25 cellular contexts compared by ENCODE assay signal in genomic region chr4:90103991-90104390, GRCh38. TPM values are rescaled to one million over a fixed set of nuclear protein-coding genes. Genes with fewer than 3 reads are reported as not detected.
DNase-seq lines count a peak whose midpoint lies in the region; ATAC-seq, FAIRE-seq and TF ChIP-seq lines count a peak whose summit lies in the region.
"Had no signal": no experiment of that assay in that cellular context is flagged by ENCODE, and none has a peak within 500 bp of the region (broad histone marks: within the 10 kb centered on the region; RNA-seq: fewer than 3 reads in every experiment).

No MANE protein-coding gene starts in this region.

- H3K27ac ChIP-seq in OCI-LY3 (ENCODE audit: low read length) (no peak overlapping the region), H1 (ENCODE audit: low read depth, low read length) (no peak overlapping the region), trophoblast cell (ENCODE audit: low read depth, low read length) (no peak overlapping the region)
- H3K27ac ChIP-seq: A549, BLaER1 had no signal

- no peak overlapping the region for H3K23ac ChIP-seq in H1 (ENCODE audit: insufficient read length)
- no peak overlapping the region for H3K23ac ChIP-seq in trophoblast cell (ENCODE audit: low read length)

- no peaks in the 10 kb centered on the region for H4K20me1 ChIP-seq in OCI-LY3 (ENCODE audit: insufficient read depth, low read length)
- H4K20me1 ChIP-seq in H1 (replicated peaks in 1 of 2; ENCODE audit: control insufficient read depth in 1 of 2, insufficient read depth in 2 of 2, low read length in 2 of 2) = no peaks in the 10 kb centered on the region
- H4K20me1 ChIP-seq: BLaER1 had no signal

- TF ChIP-seq EP300 in H1 (IDR thresholded peaks at IDR 0.05; ENCODE audit: borderline replicate concordance in 1 of 2, low read depth in 2 of 2, low read length in 2 of 2) = no peak

- no peak overlapping the region for H2BK15ac ChIP-seq in H1 (ENCODE audit: low read length)

- H4K91ac ChIP-seq in H1 (replicated peaks; ENCODE audit: insufficient read length, low read length) = no peak overlapping the region
- H4K91ac ChIP-seq in trophoblast cell (ENCODE audit: low read depth, low read length) = no peak overlapping the region

- 0 out of 2 replicates have a peak, but pooled peaks cover 2% of the 10 kb centered on the region for H3K23me2 ChIP-seq in H1 (ENCODE audit: low read depth, low read length)

- H3K79me2 ChIP-seq in OCI-LY3 (ENCODE audit: low read length) = no peaks in the 10 kb centered on the region
- no peaks in the 10 kb centered on the region for H3K79me2 ChIP-seq in H1 (ENCODE audit: control insufficient read depth in 1 of 2, insufficient read depth in 2 of 2, low read length in 2 of 2)
- H3K79me2 ChIP-seq in trophoblast cell (ENCODE audit: control insufficient read depth, insufficient read depth, low read length, poor library complexity) = no peaks in the 10 kb centered on the region

- peaks cover 4% of the 10 kb centered on the region; the same call in 1 of the 2 replicates for H3K9me3 ChIP-seq in OCI-LY3 (ENCODE audit: insufficient read depth, low read length)
- no peaks in the 10 kb centered on the region for H3K9me3 ChIP-seq in H1 (ENCODE audit: insufficient read depth in 2 of 2, low read depth in 1 of 2, low read length in 1 of 2)
- H3K9me3 ChIP-seq in trophoblast cell (ENCODE audit: insufficient read depth, low read depth, low read length) = no peaks in the 10 kb centered on the region
- H3K9me3 ChIP-seq: A549, BE2C, BLaER1 had no signal

- 88% methylated on average over 3 of the region's 3 CpGs; no CpG with 5 or more reads in 1 of the 2 experiments for whole genome bisulfite sequencing in H1 (ENCODE audit: extremely low coverage in 1 of 2, insufficient coverage in 1 of 2, insufficient read length in 1 of 2, insufficient replicate concordance in 2 of 2, low coverage in 1 of 2, low lambda C conversion rate in 2 of 2, missing lambda C conversion rate in 1 of 2), 2 experiments
- no CpG with 5 or more reads among the region's 3 CpGs for WGBS in trophoblast cell (ENCODE audit: extremely low coverage, insufficient coverage, insufficient read length)

- no peak for DNase-seq in H1 (ENCODE audit: low read depth in 1 of 2, low spot score in 2 of 2)
- DNase-seq in trophoblast cell = peak; percentile 83 to 98
- no peak for DNase-seq in SKM-1 (lab: John Stamatoyannopoulos, UW; ENCODE audit: unreplicated experiment)
- no peak for DNase-seq in activated effector memory CD4-positive, alpha-beta T cell treated with Interleukin-2 at 50 U/mL for 16 hours
- DNase-seq: BE2C; C1 segment of cervical spinal cord; CD4-positive, alpha-beta memory T cell; CD4-positive, CD25-positive, alpha-beta regulatory T cell; CD8-positive, alpha-beta memory T cell; COR-L47; DMS 273 treated with DMSO at 0.1 percent for 48 hours; DMS153; DMS53; DMS79; DND-41; EL; GDM1 had no signal

- H3K56ac ChIP-seq in H1 (replicated peaks; ENCODE audit: insufficient read length, low read depth, low read length) = no peak overlapping the region

- H3K4me3 ChIP-seq in OCI-LY3 (ENCODE audit: low read length) (no peak overlapping the region), H1 (ENCODE audit: extremely low read depth in 1 of 4, insufficient read depth in 2 of 4, low read depth in 3 of 4, low read length in 4 of 4) (no peak overlapping the region), trophoblast cell (ENCODE audit: low read depth, low read length) (no peak overlapping the region)
- H3K4me3 ChIP-seq: A549, BLaER1, GM12878 had no signal

- H4K8ac ChIP-seq in H1 (ENCODE audit: extremely low read depth, insufficient read depth, low read length) (no peak overlapping the region), trophoblast cell (ENCODE audit: low read depth, low read length) (no peak overlapping the region)

- no peak overlapping the region for H2BK5ac ChIP-seq in H1 (ENCODE audit: low read depth, low read length)
- no peak overlapping the region for H2BK5ac ChIP-seq in trophoblast cell (ENCODE audit: low read depth, low read length, poor library complexity)

- H3K9ac ChIP-seq in OCI-LY3 (ENCODE audit: low read length) = no peak overlapping the region
- H3K9ac ChIP-seq in H1 (replicated peaks in 1 of 4; ENCODE audit: extremely low read depth in 1 of 4, low read depth in 3 of 4, low read length in 3 of 4) = no peak overlapping the region
- H3K9ac ChIP-seq in trophoblast cell (ENCODE audit: low read length) = no peak overlapping the region
- H3K9ac ChIP-seq: BLaER1 had no signal

- H3K79me1 ChIP-seq in H1 (ENCODE audit: low read depth, low read length) (no peaks in the 10 kb centered on the region), trophoblast cell (ENCODE audit: low read length) (no peaks in the 10 kb centered on the region)

- H2AK5ac ChIP-seq in H1 (ENCODE audit: low read depth, low read length) = no peak overlapping the region
- no peak overlapping the region for H2AK5ac ChIP-seq in trophoblast cell (ENCODE audit: low read length)

- H3K4me2 ChIP-seq in OCI-LY3 (ENCODE audit: low read length) (no peak overlapping the region), H1 (ENCODE audit: insufficient read depth in 1 of 2, low read depth in 2 of 2, low read length in 2 of 2) (no peak overlapping the region), trophoblast cell (ENCODE audit: low read length) (no peak overlapping the region)
- H3K4me2 ChIP-seq: A549, BLaER1 had no signal

- no peak for ATAC-seq in HG03432 (IDR thresholded peaks at IDR 0.05; ENCODE audit: unreplicated experiment)
- ATAC-seq: A549, GM12878 had no signal

- H3K27me3 ChIP-seq in OCI-LY3 (ENCODE audit: low read depth, low read length) (no peaks in the 10 kb centered on the region), H1 (replicated peaks in 1 of 4; ENCODE audit: control insufficient read depth in 3 of 4, extremely low read depth in 1 of 4, insufficient read depth in 3 of 4, low read length in 3 of 4) (no peaks in the 10 kb centered on the region), trophoblast cell (ENCODE audit: insufficient read depth, low read length) (no peaks in the 10 kb centered on the region)
- H3K27me3 ChIP-seq: BE2C, BLaER1 had no signal

- POLR2A ChIA-PET in H1 (lab: Charles Lee; ENCODE audit: partially characterized antibody) = no interaction called here

- TF ChIP-seq CTCF in OCI-LY3 (IDR thresholded peaks at IDR 0.05; ENCODE audit: low read depth, low read length) (no peak), H1 (IDR thresholded peaks at IDR 0.05; ENCODE audit: control extremely low read depth in 1 of 3, insufficient read depth in 1 of 3, low read depth in 1 of 3, low read length in 3 of 3) (no peak)

- no peak overlapping the region for H2BK12ac ChIP-seq in H1 (ENCODE audit: low read depth, low read length)
- no peak overlapping the region for H2BK12ac ChIP-seq in trophoblast cell (ENCODE audit: low read length)

- no peak for FAIRE-seq in H1 (lab: Jason Lieb, UNC)
- FAIRE-seq: A549, GM12878, GM12892, GM18507 had no signal

- no peak overlapping the region for H3K4ac ChIP-seq in H1 (replicated peaks; ENCODE audit: insufficient read length, low read depth, low read length)
- no peak overlapping the region for H3K4ac ChIP-seq in trophoblast cell (ENCODE audit: low read depth, low read length)

- H2BK120ac ChIP-seq in H1 (replicated peaks; ENCODE audit: low read depth, low read length) = no peak overlapping the region
- no peak overlapping the region for H2BK120ac ChIP-seq in trophoblast cell (ENCODE audit: insufficient read depth, low read length, poor library complexity)

- no peak overlapping the region for H4K12ac ChIP-seq in trophoblast cell (ENCODE audit: low read depth, low read length)

- H3K4me1 ChIP-seq in OCI-LY3 (ENCODE audit: low read length) (peaks cover 27% of the 10 kb centered on the region), H1 (replicated peaks in 1 of 4; ENCODE audit: control insufficient read depth in 3 of 4, insufficient read depth in 4 of 4, low read length in 3 of 4) (no peaks in the 10 kb centered on the region; a peak in 1 of 7 replicates), trophoblast cell (ENCODE audit: control insufficient read depth in 1 of 2, insufficient read depth in 2 of 2, low read length in 2 of 2) (no peaks in the 10 kb centered on the region)
- H3K4me1 ChIP-seq: A549, BE2C, BLaER1 had no signal

- TF ChIP-seq RAD21 in H1 (IDR thresholded peaks at IDR 0.05 in 1 of 2, conservative IDR thresholded peaks at IDR 0.05 in 1 of 2; ENCODE audit: low read depth in 2 of 2, low read length in 2 of 2) = no peak

- no peak for TF ChIP-seq POLR2A in H1 (IDR thresholded peaks at IDR 0.05; ENCODE audit: control extremely low read depth in 1 of 2, low read depth in 2 of 2, low read length in 2 of 2)

- 0 out of 2 replicates have a peak overlapping the region, but pooled peaks have one; percentile 20 for H2AFZ ChIP-seq in OCI-LY3 (ENCODE audit: low read depth, low read length)
- peak overlapping the region; percentile 45; the same call in 1 of the 2 replicates for H2AFZ ChIP-seq in H1 (ENCODE audit: low read length)
- H2AFZ ChIP-seq in trophoblast cell (ENCODE audit: insufficient read depth, low read length, poor library complexity) = no peak overlapping the region

- no peak overlapping the region for H2BK20ac ChIP-seq in H1 (ENCODE audit: low read length)

- H3K18ac ChIP-seq in H1 (ENCODE audit: extremely low read depth, low read length) (no peak overlapping the region), trophoblast cell (ENCODE audit: low read length) (no peak overlapping the region)

- H4K5ac ChIP-seq in H1 (ENCODE audit: insufficient read length, low read depth, low read length) = no peak overlapping the region

- H3K14ac ChIP-seq in H1 (ENCODE audit: insufficient read length) = no peak overlapping the region
- no peak overlapping the region for H3K14ac ChIP-seq in trophoblast cell (ENCODE audit: low read length)

- CTCF ChIA-PET in H1 (lab: Charles Lee; ENCODE audit: partially characterized antibody) = no interaction called here

- H3K36me3 ChIP-seq in OCI-LY3 (replicated peaks; ENCODE audit: low read depth, low read length) (peaks cover 16% of the 10 kb centered on the region), H1 (ENCODE audit: control insufficient read depth in 2 of 4, insufficient read depth in 4 of 4, low read length in 3 of 4) (no peaks in the 10 kb centered on the region), trophoblast cell (ENCODE audit: control insufficient read depth in 1 of 2, insufficient read depth in 2 of 2, low read length in 2 of 2) (no peaks in the 10 kb centered on the region)
- H3K36me3 ChIP-seq: BE2C, BLaER1 had no signal

TF ChIP-seq in H1, 55 proteins besides CTCF, POLR2A, EP300 and RAD21 (continues in another document):
- TF ChIP-seq BACH1 (IDR thresholded peaks at IDR 0.05; ENCODE audit: low read length) (no peak), SAP30 (IDR thresholded peaks at IDR 0.05; ENCODE audit: insufficient read depth, insufficient replicate concordance, low read length) (no peak)

RNA-seq across cellular contexts. Expression of gene CCSER1, which starts 23.2 kb away (rescaled TPM):
- total RNA-seq in H1 (2021; fragmentation: NEBNext Ultra II Directional; extraction: Animal tissue kit (Norgen Biotek cat#: 25700)) = 0.84 and 0.90 TPM in 2 replicates
- 0.11 and 0.26 TPM in 2 replicates for polyA plus RNA-seq in H1 (2011; rRNA removed)
- polyA plus RNA-seq in H1 (2011; cell fraction: cytosol; rRNA removed) = 0.41 TPM
- polyA plus RNA-seq in H1 (2011; cell fraction: nucleus; rRNA removed) = 0.37 TPM
- 0.15 to 1.2 TPM (median 0.41 TPM) in 4 replicates for polyA plus RNA-seq in H1 (2012, experiment 1 of 2)
- 0.07 TPM for polyA plus RNA-seq in H1 (2012, experiment 2 of 2)
- 0.20 TPM for polyA plus RNA-seq in H1 (2013, experiment 1 of 2)
- 0.33 TPM for polyA plus RNA-seq in H1 (2013, experiment 2 of 2)
- 2.4 and 3.8 TPM in 2 replicates for polyA minus RNA-seq in H1 (2011; rRNA and poly(A)+ RNA removed)
- 0.73 TPM for polyA minus RNA-seq in H1 (2011; cell fraction: cytosol; rRNA and poly(A)+ RNA removed)
- 9.7 TPM for polyA minus RNA-seq in H1 (2011; cell fraction: nucleus; rRNA and poly(A)+ RNA removed)
- polyA plus RNA-seq in trophoblast cell (2013) = 2.6 and 2.8 TPM in 2 replicates
- total RNA-seq: A172 had no signal

Comparison
In these comparisons a context has a peak if more than half of its experiments do, and no peak if none do; other contexts are left out.
1. DNase-seq: peak in trophoblast cell (2 of 2); none in H1 (0 of 2), SKM-1 (single experiment) and activated effector memory CD4-positive, alpha-beta T cell treated with Interleukin-2 at 50 U/mL for 16 hours (single experiment).